ENCODE assay signal across 8 cellular contexts in genomic region chr6:18264338-18265098, GRCh38. TPM values are rescaled to one million over a fixed set of nuclear protein-coding genes. Genes with fewer than 3 reads are reported as not detected.
DNase-seq lines count a peak whose midpoint lies in the region; ATAC-seq and TF ChIP-seq lines count a peak whose summit lies in the region.

DEK (minus strand) TSS chr6:18264530; CDS start chr6:18263987, 543 bp downstream.

- peak; percentile 42 for ATAC-seq in GM21717 (IDR thresholded peaks at IDR 0.05; ENCODE audit: unreplicated experiment)
- peak; percentile 90 for ATAC-seq in Panc1

- TF ChIP-seq CTCF in KMS-11 (conservative IDR thresholded peaks at IDR 0.05; ENCODE audit: low read depth, low read length): no peak; the same call in 1 of the 2 replicates
- TF ChIP-seq CTCF in Panc1 (IDR thresholded peaks at IDR 0.05): peak; percentile 77
- TF ChIP-seq CTCF in esophagus squamous epithelium (IDR thresholded peaks at IDR 0.05): peak; percentile 9 to 71 (median 50)

- H3K4me2 ChIP-seq in KMS-11: peak within 1 kb of the TSS; percentile 97

- H3K36me3 ChIP-seq in KMS-11 (ENCODE audit: insufficient read depth) (no peaks in the 10 kb centered on the region; the same call in 1 of the 2 replicates), Panc1 (ENCODE audit: control insufficient read depth, insufficient read depth, low read length) (peaks cover 3% of the 10 kb centered on the region; the same call in 1 of the 2 replicates), esophagus squamous epithelium (no peaks in the 10 kb centered on the region)

- peaks cover 50% of the 10 kb centered on the region for H3K4me1 ChIP-seq in KMS-11 (ENCODE audit: low read depth, poor library complexity, severe bottlenecking)
- peaks cover 20% of the 10 kb centered on the region for H3K4me1 ChIP-seq in Panc1 (ENCODE audit: control insufficient read depth, insufficient read depth, low read length)
- H3K4me1 ChIP-seq in esophagus squamous epithelium: peaks cover 8 to 47% (median 24%) of the 10 kb centered on the region in 3 donors

- H3K27me3 ChIP-seq in KMS-11 (ENCODE audit: insufficient read depth, low read depth) (no peaks in the 10 kb centered on the region), Panc1 (ENCODE audit: control insufficient read depth, insufficient read depth, low read length) (no peaks in the 10 kb centered on the region), esophagus squamous epithelium (no peaks in the 10 kb centered on the region)

- H2AFZ ChIP-seq in KMS-11 (ENCODE audit: low read depth): peak within 1 kb of the TSS; percentile 96

- no TSS peak for BruUV-seq in Panc1 (replicated peaks; lab: Mats Ljungman, UMichigan)

- TF ChIP-seq POLR2A in esophagus squamous epithelium (IDR thresholded peaks at IDR 0.05): peak in 2 of 4 donors; percentile 26 to 57

- H3K9ac ChIP-seq in KMS-11: peak within 1 kb of the TSS; percentile 84

- H3K4me3 ChIP-seq in KMS-11 (IDR thresholded peaks at IDR 0.05; ENCODE audit: insufficient read depth, low read depth, low read length): no peak within 1 kb of the TSS
- H3K4me3 ChIP-seq in Panc1 (ENCODE audit: low read depth in 2 of 2, low read length in 2 of 2): peak within 1 kb of the TSS; percentile 83 to 93
- peak within 1 kb of the TSS; percentile 71 to 97 (median 80) for H3K4me3 ChIP-seq in esophagus squamous epithelium

- CTCF ChIA-PET in Panc1 (lab: Charles Lee): interaction anchor here (0.6 kb wide), 1 partner anchor 277 kb away, joined by 4 read pairs; the partner anchor contains the start of gene KIF13A

- DNase-seq in DMS53 (lab: John Stamatoyannopoulos, UW) (peak; percentile 94), Panc1 (ENCODE audit: low read depth, low spot score) (no peak), esophagus squamous epithelium (lab: John Stamatoyannopoulos, UW) (no peak), myocyte (ENCODE audit: low read depth) (peak; percentile 90)
- peak; percentile 88 to 91 for DNase-seq in activated T-cell treated with anti-CD3 and anti-CD28 coated beads, Interleukin-2, amount 50 U/mL, for 48 hours
- peak; percentile 81 to 84 for DNase-seq in stimulated activated CD8-positive, alpha-beta memory T cell treated with anti-CD3 and anti-CD28 coated beads, Interleukin-7, amount 100 ng/mL, for 4 hours (ENCODE audit: low read depth in 2 of 2)

- H4K20me1 ChIP-seq in KMS-11 (ENCODE audit: insufficient read depth): peaks cover 7% of the 10 kb centered on the region

- WGBS in esophagus squamous epithelium, 2 donors: 0 to 3% methylated on average over 14 to 24 of the region's 102 CpGs

- POLR2A ChIA-PET in Panc1 (lab: Charles Lee): interaction anchor here (0.6 kb wide), 1 partner anchor 18 kb away, joined by 4 read pairs; no protein-coding TSS in a partner anchor

- peak within 1 kb of the TSS; percentile 85 for H3K27ac ChIP-seq in KMS-11
- peak within 1 kb of the TSS; percentile 94 for H3K27ac ChIP-seq in Panc1 (ENCODE audit: low read length)
- H3K27ac ChIP-seq in esophagus squamous epithelium: peak within 1 kb of the TSS; percentile 94 to 99 (median 98)

- H3K9me3 ChIP-seq in Panc1 (ENCODE audit: control insufficient read depth, insufficient read depth, low read depth, low read length) (peaks cover 5% of the 10 kb centered on the region; the same call in 1 of the 2 replicates), esophagus squamous epithelium (no peaks in the 10 kb centered on the region)

- intact Hi-C loops in Panc1 (cut with micrococcal nuclease; ENCODE audit: unreplicated experiment): no loop called here
- intact Hi-C loops in esophagus squamous epithelium (cut with DNase I): loop anchor here (5.0 kb wide), 1 partner anchor 112 kb away; no protein-coding TSS in a partner anchor

- H3K79me2 ChIP-seq in KMS-11 (ENCODE audit: insufficient read depth, low read depth): peaks cover 41% of the 10 kb centered on the region

- in situ Hi-C loops in Panc1 (cut with HindIII; ENCODE audit: low pct_unique_long_range_greater_than_20kb, low sequenced_read_pairs): no loop called here

RNA-seq across cellular contexts. Expression of gene DEK, which starts in this region (rescaled TPM):
- total RNA-seq in Panc1 (2021; ENCODE audit: unreplicated experiment) (177 TPM), esophagus squamous epithelium (100 to 1,000 TPM in 1 of 4 donors, 10 to 100 TPM in 3; 69.5 to 106 (median 93.0) TPM), myocyte (90.8 and 136 TPM in 2 replicates)
- polyA plus RNA-seq in Panc1 (2012; ENCODE audit: insufficient read length): 93.0 TPM
- 38.9 TPM for polyA plus RNA-seq in myocyte (2012)

Comparison
In these comparisons a context has a peak if more than half of its experiments do, and no peak if none do; other contexts are left out.
1. DNase-seq: peak in DMS53 (single experiment), activated T-cell treated with anti-CD3 and anti-CD28 coated beads, Interleukin-2, amount 50 U/mL, for 48 hours (2 of 2), myocyte (single experiment) and stimulated activated CD8-positive, alpha-beta memory T cell treated with anti-CD3 and anti-CD28 coated beads, Interleukin-7, amount 100 ng/mL, for 4 hours (2 of 2); none in Panc1 (single experiment) and esophagus squamous epithelium (single experiment).
2. Peak in every context shown above with its lines, with median percentiles within 50 percentile points of each other: H3K27ac ChIP-seq.